In the genomic region with DNA sequence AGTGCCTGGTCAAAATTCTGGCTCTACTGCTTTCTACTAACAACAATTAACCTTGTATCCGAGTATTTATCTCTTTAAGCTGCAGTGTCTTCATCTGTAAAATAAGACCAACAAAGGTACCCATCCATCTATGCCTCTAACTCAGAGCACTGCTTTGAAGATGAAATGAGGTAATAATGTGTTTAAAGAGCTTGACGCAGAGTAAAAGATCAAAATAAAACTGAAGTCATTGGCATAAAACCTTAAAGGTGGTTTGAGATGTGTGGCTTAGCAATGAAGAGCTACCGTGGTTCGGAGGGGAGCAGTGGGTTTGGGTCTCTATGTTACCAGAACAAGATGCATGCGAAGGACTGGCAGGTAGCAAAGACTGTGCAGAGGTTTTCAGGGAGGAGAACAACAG, we compare ENCODE assay signal across 31 cellular contexts. TPM values are rescaled to one million over a fixed set of nuclear protein-coding genes. Genes with fewer than 3 reads are reported as not detected.
DNase-seq lines count a peak whose midpoint lies in the region; ATAC-seq, FAIRE-seq and TF ChIP-seq lines count a peak whose summit lies in the region.
"Had no signal": no experiment of that assay in that cellular context is flagged by ENCODE, and none has a peak within 500 bp of the region (broad histone marks: within the 10 kb centered on the region; RNA-seq: fewer than 3 reads in every experiment).

No MANE protein-coding gene starts in this region.

- TF ChIP-seq EP300 in K562 (IDR thresholded peaks at IDR 0.05; ENCODE audit: low read length) = no peak

- H3K79me2 ChIP-seq in K562 (ENCODE audit: control insufficient read depth, insufficient read depth, low read length) = no peaks in the 10 kb centered on the region
- H3K79me2 ChIP-seq in PC-3 (ENCODE audit: low read length) = no peaks in the 10 kb centered on the region

- H3K27ac ChIP-seq in K562 (ENCODE audit: extremely low read depth, low read depth, low read length) (peak overlapping the region; percentile 37; the same call in 2 of the 3 replicates), PC-3 (ENCODE audit: low read length) (no peak overlapping the region)
- H3K27ac ChIP-seq: brain microvascular endothelial cell, suprapubic skin, upper lobe of left lung, VCaP had no signal

- no peaks in the 10 kb centered on the region for H3K9me2 ChIP-seq in PC-3 (replicated peaks; ENCODE audit: low read length)

- intact Hi-C loops in activated CD8-positive, alpha-beta T cell treated with anti-CD3 and anti-CD28 coated beads for 36 hours (cut with micrococcal nuclease) = loop anchor here (1.0 to 10.0 kb wide), 3 partner anchors 40 to 140 kb away; no protein-coding TSS in a partner anchor
- intact Hi-C loops in K562 (cut with micrococcal nuclease) = loop anchor here (1.0 to 5.0 kb wide), 8 partner anchors 41 to 262 kb away; partner anchors contain the start of gene SGPL1
- intact Hi-C loops in left cardiac atrium (cut with DNase I) = no loop called here
- intact Hi-C loops in PC-3 (cut with micrococcal nuclease) = loop anchor here (1.0 kb wide), 1 partner anchor 141 kb away; no protein-coding TSS in a partner anchor

- peaks cover 7 to 24% of the 10 kb centered on the region in 2 experiments for H3K4me1 ChIP-seq in K562 (replicated peaks in 1 of 2; ENCODE audit: control insufficient read depth in 2 of 2, insufficient read depth in 2 of 2, low read length in 2 of 2)
- H3K4me1 ChIP-seq in PC-3 (ENCODE audit: insufficient read depth, low read length) = peaks cover 36% of the 10 kb centered on the region
- H3K4me1 ChIP-seq: suprapubic skin, upper lobe of left lung had no signal

- H3K4me1 Mint-ChIP-seq in activated CD8-positive, alpha-beta memory T cell treated with anti-CD3 and anti-CD28 coated beads, Interleukin-2, amount 10 ng/mL, durations not matched to agents 7 days and 5 days = peaks cover 53% of the 10 kb centered on the region
- peaks cover 54% of the 10 kb centered on the region for H3K4me1 Mint-ChIP-seq in activated CD8-positive, alpha-beta T cell treated with anti-CD3 and anti-CD28 coated beads for 36 hours (ENCODE audit: low read depth)
- H3K4me1 Mint-ChIP-seq in stimulated activated effector memory CD8-positive, alpha-beta T cell treated with anti-CD3 and anti-CD28 coated beads, Interleukin-12 subunit alpha, Interleukin-12 subunit beta, amount 100 ng/mL, for 72 hours = peaks cover 60% of the 10 kb centered on the region

- H3K9me1 ChIP-seq in K562 (ENCODE audit: control insufficient read depth, insufficient read depth, low read length) = no peaks in the 10 kb centered on the region

- no peak overlapping the region for H3K4me3 Mint-ChIP-seq in activated CD8-positive, alpha-beta memory T cell treated with anti-CD3 and anti-CD28 coated beads, Interleukin-2, amount 10 ng/mL, durations not matched to agents 7 days and 5 days
- no peak overlapping the region for H3K4me3 Mint-ChIP-seq in activated CD8-positive, alpha-beta T cell treated with anti-CD3 and anti-CD28 coated beads for 36 hours
- H3K4me3 Mint-ChIP-seq in stimulated activated effector memory CD8-positive, alpha-beta T cell treated with anti-CD3 and anti-CD28 coated beads, Interleukin-12 subunit alpha, Interleukin-12 subunit beta, amount 100 ng/mL, for 72 hours = peak overlapping the region; percentile 65
- H3K4me3 Mint-ChIP-seq: CD14-positive monocyte; nephron; stimulated activated memory B cell treated with anti-CD40 and anti-IgM and Interleukin-4, amounts not matched to agents 10 μg/mL and 1 μg/mL and 100 μg/mL, for 72 hours had no signal

- no peak for DNase-seq in activated CD8-positive, alpha-beta memory T cell treated with anti-CD3 and anti-CD28 coated beads, Interleukin-2, amount 10 ng/mL, durations not matched to agents 7 days and 5 days
- DNase-seq in activated CD8-positive, alpha-beta memory T cell treated with anti-CD3 and anti-CD28 coated beads, Interleukin-2, amount 50 U/mL, for 48 hours = no peak
- no peak for DNase-seq in activated CD8-positive, alpha-beta T cell treated with anti-CD3 and anti-CD28 coated beads for 36 hours
- DNase-seq in K562 (ENCODE audit: extremely low read depth in 1 of 4, low spot score in 3 of 4) (no peak), GM19239 (ENCODE audit: insufficient read length, low spot score) (no peak), left cardiac atrium (no peak), PC-3 (no peak)
- no peak for DNase-seq in stimulated activated effector memory CD8-positive, alpha-beta T cell treated with anti-CD3 and anti-CD28 coated beads, Interleukin-12 subunit alpha, Interleukin-12 subunit beta, amount 100 ng/mL, for 72 hours (ENCODE audit: low spot score in 2 of 2)
- DNase-seq: activated CD8-positive, alpha-beta memory T cell treated with anti-CD3 and anti-CD28 coated beads, Interleukin-2, amount 50 U/mL, for 4 hours; activated gamma-delta T cell; Calu3; DMS79; hippocampal formation; NCI-H1048; NCI-H2107; NCI-H774; SHP77 treated with DMSO at 0.1 percent for 48 hours; T1000; upper lobe of left lung had no signal

- POLR2A ChIA-PET in activated CD8-positive, alpha-beta T cell treated with anti-CD3 and anti-CD28 coated beads for 36 hours (lab: Charles Lee) = interaction anchor here (1.0 to 1.8 kb wide), 5 partner anchors 16 to 53 kb away, joined by 3 to 6 read pairs (median 3); partner anchors contain the start of genes ADAMTS14 and PRF1
- POLR2A ChIA-PET in K562 (lab: Yijun Ruan, JAX) (interaction anchor here (0.6 to 1.1 kb wide), 5 partner anchors 21 to 667 kb away, joined by 3 to 4 read pairs (median 3); no protein-coding TSS in a partner anchor), PC-3 (lab: Charles Lee; ENCODE audit: unreplicated experiment) (no interaction called here)

- H3K36me3 ChIP-seq in K562 (ENCODE audit: control insufficient read depth, insufficient read depth, low read length) (no peaks in the 10 kb centered on the region), PC-3 (ENCODE audit: low read depth, low read length) (no peaks in the 10 kb centered on the region)
- H3K36me3 ChIP-seq: brain microvascular endothelial cell, suprapubic skin, upper lobe of left lung had no signal

- TF ChIP-seq POLR2A in K562 (conservative IDR thresholded peaks at IDR 0.05) = no peak

- H3K36me3 Mint-ChIP-seq in activated CD8-positive, alpha-beta memory T cell treated with anti-CD3 and anti-CD28 coated beads, Interleukin-2, amount 10 ng/mL, durations not matched to agents 7 days and 5 days = peaks cover 15% of the 10 kb centered on the region
- H3K36me3 Mint-ChIP-seq in activated CD8-positive, alpha-beta T cell treated with anti-CD3 and anti-CD28 coated beads for 36 hours (ENCODE audit: low read depth) = no peaks in the 10 kb centered on the region
- H3K36me3 Mint-ChIP-seq in stimulated activated effector memory CD8-positive, alpha-beta T cell treated with anti-CD3 and anti-CD28 coated beads, Interleukin-12 subunit alpha, Interleukin-12 subunit beta, amount 100 ng/mL, for 72 hours = peaks cover 12% of the 10 kb centered on the region

- in situ Hi-C loops in K562 (cut with MboI) = no loop called here

- FAIRE-seq in K562 (lab: Jason Lieb, UNC) (no peak), GM19239 (lab: Jason Lieb, UNC) (no peak)
- FAIRE-seq: A204.1, RCC 7860 had no signal

- H2AFZ ChIP-seq in K562 (ENCODE audit: low read depth, low read length) (peak overlapping the region; percentile 82), PC-3 (ENCODE audit: low read length) (no peak overlapping the region)

- no peaks in the 10 kb centered on the region for H3K27me3 Mint-ChIP-seq in activated CD8-positive, alpha-beta memory T cell treated with anti-CD3 and anti-CD28 coated beads, Interleukin-2, amount 10 ng/mL, durations not matched to agents 7 days and 5 days
- H3K27me3 Mint-ChIP-seq in activated CD8-positive, alpha-beta T cell treated with anti-CD3 and anti-CD28 coated beads for 36 hours = no peaks in the 10 kb centered on the region

- H3K9ac ChIP-seq in K562 (ENCODE audit: insufficient read depth in 1 of 2, low read depth in 2 of 2, low read length in 2 of 2) (0 out of 4 replicates have a peak overlapping the region, but pooled peaks of 1 of the 2 experiments have one; percentile 1), PC-3 (ENCODE audit: low read length) (no peak overlapping the region)

- no peaks in the 10 kb centered on the region for H3F3A ChIP-seq in PC-3 (ENCODE audit: low read length, unreplicated experiment)

- peaks cover 3% of the 10 kb centered on the region for H3K9me3 Mint-ChIP-seq in activated CD8-positive, alpha-beta memory T cell treated with anti-CD3 and anti-CD28 coated beads, Interleukin-2, amount 10 ng/mL, durations not matched to agents 7 days and 5 days (ENCODE audit: low read depth)
- H3K9me3 Mint-ChIP-seq in activated CD8-positive, alpha-beta T cell treated with anti-CD3 and anti-CD28 coated beads for 36 hours = peaks cover 2% of the 10 kb centered on the region
- peaks cover 4% of the 10 kb centered on the region for H3K9me3 Mint-ChIP-seq in stimulated activated effector memory CD8-positive, alpha-beta T cell treated with anti-CD3 and anti-CD28 coated beads, Interleukin-12 subunit alpha, Interleukin-12 subunit beta, amount 100 ng/mL, for 72 hours

- TF ChIP-seq RAD21 in K562 (CRISPR knock-in tag; conservative IDR thresholded peaks at IDR 0.05 in 1 of 2, IDR thresholded peaks at IDR 0.05 in 1 of 2) = no peak

- peaks cover 12% of the 10 kb centered on the region for H3K9me3 ChIP-seq in K562 (replicated peaks; ENCODE audit: control insufficient read depth, insufficient read depth, low read depth, low read length)
- H3K9me3 ChIP-seq in PC-3 (ENCODE audit: low read length) = peaks cover 14% of the 10 kb centered on the region
- H3K9me3 ChIP-seq: suprapubic skin had no signal

- ATAC-seq in activated CD8-positive, alpha-beta memory T cell treated with anti-CD3 and anti-CD28 coated beads, Interleukin-2, amount 10 ng/mL, durations not matched to agents 7 days and 5 days = no peak
- ATAC-seq in activated CD8-positive, alpha-beta T cell treated with anti-CD3 and anti-CD28 coated beads for 36 hours = peak; percentile 15
- no peak; the same call in 2 of the 3 replicates for ATAC-seq in K562
- no peak for ATAC-seq in stimulated activated effector memory CD8-positive, alpha-beta T cell treated with anti-CD3 and anti-CD28 coated beads, Interleukin-12 subunit alpha, Interleukin-12 subunit beta, amount 100 ng/mL, for 72 hours
- no peak for ATAC-seq in left cardiac atrium
- no peak for ATAC-seq in PC-3
- ATAC-seq: stimulated activated memory B cell treated with anti-CD40 and anti-IgM and Interleukin-4, amounts not matched to agents 10 μg/mL and 1 μg/mL and 100 μg/mL, for 72 hours had no signal

- 78% methylated on average over 5 of the region's 5 CpGs for WGBS in K562 (ENCODE audit: insufficient coverage, low coverage, missing lambda C conversion rate)

- CTCF ChIA-PET in activated CD8-positive, alpha-beta memory T cell treated with anti-CD3 and anti-CD28 coated beads, Interleukin-2, amount 10 ng/mL, durations not matched to agents 7 days and 5 days (lab: Charles Lee) = interaction anchor here (0.7 to 5.7 kb wide), 16 partner anchors 9 to 196 kb away, joined by 3 to 50 read pairs (median 4); partner anchors contain the start of gene PRF1
- CTCF ChIA-PET in activated CD8-positive, alpha-beta T cell treated with anti-CD3 and anti-CD28 coated beads for 36 hours (lab: Charles Lee) = interaction anchor here (0.7 to 4.7 kb wide), 17 partner anchors 8 to 258 kb away, joined by 3 to 26 read pairs (median 3); partner anchors contain the start of gene PRF1
- CTCF ChIA-PET in K562 (lab: Yijun Ruan, JAX; ENCODE audit: low intra/inter-chr PET ratio) (interaction anchor here (0.6 to 1.1 kb wide), 2 partner anchors 34 to 54 kb away, joined by 3 read pairs; partner anchors contain the start of gene ADAMTS14), PC-3 (lab: Charles Lee) (interaction anchor here (1.1 kb wide), 1 partner anchor 142 kb away, joined by 3 read pairs; no protein-coding TSS in a partner anchor)

- no peaks in the 10 kb centered on the region for H3K27me3 ChIP-seq in K562 (ENCODE audit: control insufficient read depth in 2 of 2, insufficient read depth in 2 of 2, low read length in 2 of 2)
- H3K27me3 ChIP-seq in PC-3 (ENCODE audit: low read length) = no peaks in the 10 kb centered on the region
- H3K27me3 ChIP-seq: brain microvascular endothelial cell, upper lobe of left lung had no signal

- H4K20me1 ChIP-seq in K562 (replicated peaks; ENCODE audit: control insufficient read depth, insufficient read depth, low read length) (no peaks in the 10 kb centered on the region), PC-3 (ENCODE audit: low read length) (no peaks in the 10 kb centered on the region)

- H3K27ac Mint-ChIP-seq in activated CD8-positive, alpha-beta memory T cell treated with anti-CD3 and anti-CD28 coated beads, Interleukin-2, amount 10 ng/mL, durations not matched to agents 7 days and 5 days = peak overlapping the region; percentile 69
- H3K27ac Mint-ChIP-seq in activated CD8-positive, alpha-beta T cell treated with anti-CD3 and anti-CD28 coated beads for 36 hours = peak overlapping the region; percentile 81
- H3K27ac Mint-ChIP-seq in stimulated activated effector memory CD8-positive, alpha-beta T cell treated with anti-CD3 and anti-CD28 coated beads, Interleukin-12 subunit alpha, Interleukin-12 subunit beta, amount 100 ng/mL, for 72 hours = peak overlapping the region; percentile 94
- H3K27ac Mint-ChIP-seq: CD14-positive monocyte; stimulated activated memory B cell treated with anti-CD40 and anti-IgM and Interleukin-4, amounts not matched to agents 10 μg/mL and 1 μg/mL and 100 μg/mL, for 72 hours had no signal

- no TSS peak for BruUV-seq in K562 (replicated peaks; lab: Mats Ljungman, UMichigan)
- no TSS peak for BruUV-seq in PC-3 (replicated peaks; lab: Mats Ljungman, UMichigan)

- no peak overlapping the region for H3K4me2 ChIP-seq in K562 (ENCODE audit: insufficient read depth, low read length)
- H3K4me2 ChIP-seq in PC-3 (ENCODE audit: low read length) = no peak overlapping the region

- H3K4me3 ChIP-seq in K562 (no peak overlapping the region), PC-3 (ENCODE audit: low read length) (no peak overlapping the region)
- H3K4me3 ChIP-seq: lung, suprapubic skin, upper lobe of left lung had no signal

- no peak for TF ChIP-seq CTCF in activated CD8-positive, alpha-beta T cell treated with anti-CD3 and anti-CD28 coated beads for 36 hours (IDR thresholded peaks at IDR 0.05)
- TF ChIP-seq CTCF in K562 (IDR thresholded peaks at IDR 0.05 in 2 of 3, conservative IDR thresholded peaks at IDR 0.05 in 1 of 3; ENCODE audit: insufficient read depth in 2 of 3, low read depth in 1 of 3, low read length in 3 of 3) = no peak
- no peak for TF ChIP-seq CTCF in PC-3 (conservative IDR thresholded peaks at IDR 0.05; ENCODE audit: low read depth, low read length)

RNA-seq across cellular contexts. Expression of gene PRF1, which starts 16.1 kb away (rescaled TPM):
- 100 to 1,000 TPM; 381 to 433 TPM for total RNA-seq in activated CD8-positive, alpha-beta memory T cell treated with anti-CD3 and anti-CD28 coated beads, Interleukin-2, amount 10 ng/mL, durations not matched to agents 7 days and 5 days
- total RNA-seq in activated CD8-positive, alpha-beta T cell treated with anti-CD3 and anti-CD28 coated beads for 36 hours = 100 to 1,000 TPM; 107 to 113 TPM
- total RNA-seq in K562 (2011; cell fraction: chromatin; rRNA removed; ENCODE audit: low replicate concordance) = 4.3 and 18.7 TPM in 2 replicates
- 12.1 and 22.3 TPM in 2 replicates for total RNA-seq in K562 (2011; cell fraction: nucleolus; rRNA removed)
- total RNA-seq in K562 (2011; cell fraction: nucleoplasm; rRNA removed) = 11.3 and 24.4 TPM in 2 replicates
- total RNA-seq in K562 (2014; rRNA removed) (4.9 and 5.3 TPM in 2 replicates), K562 (2014; rRNA removed; fragmentation: Illumina TruSeq; extraction: Trizol) (4.3 and 5.4 TPM in 2 replicates), K562 (2015; rRNA removed; fragmentation: Illumina TruSeq; extraction: Trizol) (6.4 and 7.9 TPM in 2 replicates), K562 (2021) (8.6 and 9.0 TPM in 2 replicates), left cardiac atrium (1 to 10 TPM; 1.5 to 4.6 TPM), PC-3 (2014; rRNA removed) (not detected in 2 replicates)
- polyA plus RNA-seq in K562 (2011; rRNA removed) (0.84 and 4.3 TPM in 2 replicates), K562 (2014; fragmentation: Illumina TruSeq; extraction: Trizol) (6.4 and 10.7 TPM in 2 replicates), K562 (2014; fragmentation: Nextera tagmentation; extraction: Ambion mirVana) (1 to 10 TPM; 6.3 to 7.4 TPM), K562 (2014; rRNA removed) (3.2 and 3.8 TPM in 2 replicates)
- 0.52 and 10.6 TPM in 2 replicates for polyA plus RNA-seq in K562 (2011; cell fraction: cytosol; rRNA removed)
- 1.3 and 11.4 TPM in 2 replicates for polyA plus RNA-seq in K562 (2011; cell fraction: nucleus; rRNA removed)
- 21.1 and 32.3 TPM in 2 replicates for polyA plus RNA-seq in K562 (2012)
- polyA minus RNA-seq in K562 (2011; rRNA and poly(A)+ RNA removed) = 0.45 and 13.7 TPM in 2 replicates
- polyA minus RNA-seq in K562 (2011; cell fraction: cytosol; rRNA and poly(A)+ RNA removed) = 12.9 TPM in 1 of 2 replicates, not detected in the other
- polyA minus RNA-seq in K562 (2011; cell fraction: nucleus; rRNA and poly(A)+ RNA removed) = 0.44 and 3.0 TPM in 2 replicates
- total RNA-seq: Calu3, IMR-90, osteocyte had no signal
- polyA plus RNA-seq: IMR-90 had no signal

RNA-seq across cellular contexts. Expression of gene ADAMTS14, which starts 53.6 kb away (rescaled TPM):
- under 1 TPM; 0.15 to 0.19 TPM for total RNA-seq in activated CD8-positive, alpha-beta memory T cell treated with anti-CD3 and anti-CD28 coated beads, Interleukin-2, amount 10 ng/mL, durations not matched to agents 7 days and 5 days
- under 1 TPM; 0.16 to 0.25 TPM for total RNA-seq in activated CD8-positive, alpha-beta T cell treated with anti-CD3 and anti-CD28 coated beads for 36 hours
- 66.8 and 209 TPM in 2 replicates for total RNA-seq in K562 (2011; cell fraction: chromatin; rRNA removed; ENCODE audit: low replicate concordance)
- total RNA-seq in K562 (2011; cell fraction: nucleolus; rRNA removed) = 115 and 150 TPM in 2 replicates
- 67.9 and 80.6 TPM in 2 replicates for total RNA-seq in K562 (2011; cell fraction: nucleoplasm; rRNA removed)
- 15.9 and 23.8 TPM in 2 replicates for total RNA-seq in K562 (2014; rRNA removed)
- 4.3 and 6.3 TPM in 2 replicates for total RNA-seq in K562 (2014; rRNA removed; fragmentation: Illumina TruSeq; extraction: Trizol)
- total RNA-seq in K562 (2015; rRNA removed; fragmentation: Illumina TruSeq; extraction: Trizol) = 15.3 and 15.4 TPM in 2 replicates
- 30.4 and 31.7 TPM in 2 replicates for total RNA-seq in K562 (2021)
- polyA plus RNA-seq in K562 (2011; rRNA removed) = 37.4 and 45.4 TPM in 2 replicates
- polyA plus RNA-seq in K562 (2011; cell fraction: cytosol; rRNA removed) = 27.2 and 39.3 TPM in 2 replicates
- 187 and 443 TPM in 2 replicates for polyA plus RNA-seq in K562 (2011; cell fraction: nucleus; rRNA removed)
- 30.9 and 86.2 TPM in 2 replicates for polyA plus RNA-seq in K562 (2012)
- 20.3 and 24.1 TPM in 2 replicates for polyA plus RNA-seq in K562 (2014; fragmentation: Illumina TruSeq; extraction: Trizol)
- polyA plus RNA-seq in K562 (2014; fragmentation: Nextera tagmentation; extraction: Ambion mirVana) = under 1 TPM; 0.04 to 0.27 TPM
- polyA plus RNA-seq in K562 (2014; rRNA removed) = 32.7 and 35.9 TPM in 2 replicates
- polyA minus RNA-seq in K562 (2011; rRNA and poly(A)+ RNA removed) = 8.4 and 15.8 TPM in 2 replicates
- 15.8 and 16.4 TPM in 2 replicates for polyA minus RNA-seq in K562 (2011; cell fraction: cytosol; rRNA and poly(A)+ RNA removed)
- polyA minus RNA-seq in K562 (2011; cell fraction: nucleus; rRNA and poly(A)+ RNA removed) = 55.8 and 81.5 TPM in 2 replicates
- under 1 TPM; 0.53 to 0.81 TPM for total RNA-seq in left cardiac atrium
- total RNA-seq in PC-3 (2014; rRNA removed) = 0.91 and 1.4 TPM in 2 replicates
- total RNA-seq: mononuclear cell had no signal
- polyA plus RNA-seq: CD14-positive monocyte had no signal

Comparison
In these comparisons a context has a peak if more than half of its experiments do, and no peak if none do; other contexts are left out.
1. RNA of gene PRF1, which starts 16.1 kb away (total RNA-seq): 381 to 433 TPM in activated CD8-positive, alpha-beta memory T cell treated with anti-CD3 and anti-CD28 coated beads, Interleukin-2, amount 10 ng/mL, durations not matched to agents 7 days and 5 days and 107 to 113 TPM in activated CD8-positive, alpha-beta T cell treated with anti-CD3 and anti-CD28 coated beads for 36 hours; 4.3 to 24.4 TPM in K562, 1.5 to 4.6 TPM in left cardiac atrium and not detected in PC-3; every median in the first group is over 4 times any median in the second.
2. intact Hi-C loops: an anchor here in activated CD8-positive, alpha-beta T cell treated with anti-CD3 and anti-CD28 coated beads for 36 hours (1.0 to 10.0 kb wide), K562 (1.0 to 5.0 kb wide) and PC-3 (1.0 kb wide); none called in left cardiac atrium.
3. Peak in every context shown above with its lines, with median percentiles within 50 percentile points of each other: H3K27ac Mint-ChIP-seq.